ENCODE assay signal across 1 cellular context in the genomic region with DNA sequence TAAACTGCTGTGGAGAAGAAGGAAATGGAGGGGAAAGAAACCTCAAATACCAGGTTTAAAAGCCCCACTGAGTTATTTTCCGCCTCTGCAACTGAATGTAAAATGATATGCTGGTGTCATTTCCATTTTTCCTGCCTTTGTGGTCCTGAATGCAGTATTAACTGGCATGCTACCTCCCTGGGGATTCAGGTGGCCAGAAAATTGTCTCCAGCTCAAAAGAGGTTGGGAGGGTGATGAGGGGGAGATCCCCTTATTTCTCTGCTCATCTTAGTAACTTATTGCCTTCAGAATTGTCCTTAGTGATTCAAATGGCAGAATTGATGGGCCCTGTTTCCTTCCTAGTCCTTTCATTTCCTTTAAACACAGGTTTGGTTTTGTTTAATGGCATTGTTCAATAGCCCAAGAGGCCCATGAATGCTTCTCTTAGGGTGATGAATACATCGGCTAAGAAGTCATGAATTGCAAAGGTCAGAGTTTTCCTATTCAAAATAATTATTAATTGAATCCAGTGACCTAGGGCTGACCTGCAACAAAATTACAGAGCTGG.
TF ChIP-seq lines count a peak whose summit lies in the region.

No MANE protein-coding gene starts in this region.

TF ChIP-seq in GM23338, 12 proteins besides CTCF, POLR2A, EP300 and RAD21 (continued from another document):
- TF ChIP-seq CREB1 (CRISPR knock-in tag; IDR thresholded peaks at IDR 0.05; ENCODE audit: low read depth) (no peak), NANOG (IDR thresholded peaks at IDR 0.05; ENCODE audit: borderline replicate concordance) (peak; percentile 79), JUNB (IDR thresholded peaks at IDR 0.05; ENCODE audit: unreplicated experiment) (no peak)
